In the genomic region with DNA sequence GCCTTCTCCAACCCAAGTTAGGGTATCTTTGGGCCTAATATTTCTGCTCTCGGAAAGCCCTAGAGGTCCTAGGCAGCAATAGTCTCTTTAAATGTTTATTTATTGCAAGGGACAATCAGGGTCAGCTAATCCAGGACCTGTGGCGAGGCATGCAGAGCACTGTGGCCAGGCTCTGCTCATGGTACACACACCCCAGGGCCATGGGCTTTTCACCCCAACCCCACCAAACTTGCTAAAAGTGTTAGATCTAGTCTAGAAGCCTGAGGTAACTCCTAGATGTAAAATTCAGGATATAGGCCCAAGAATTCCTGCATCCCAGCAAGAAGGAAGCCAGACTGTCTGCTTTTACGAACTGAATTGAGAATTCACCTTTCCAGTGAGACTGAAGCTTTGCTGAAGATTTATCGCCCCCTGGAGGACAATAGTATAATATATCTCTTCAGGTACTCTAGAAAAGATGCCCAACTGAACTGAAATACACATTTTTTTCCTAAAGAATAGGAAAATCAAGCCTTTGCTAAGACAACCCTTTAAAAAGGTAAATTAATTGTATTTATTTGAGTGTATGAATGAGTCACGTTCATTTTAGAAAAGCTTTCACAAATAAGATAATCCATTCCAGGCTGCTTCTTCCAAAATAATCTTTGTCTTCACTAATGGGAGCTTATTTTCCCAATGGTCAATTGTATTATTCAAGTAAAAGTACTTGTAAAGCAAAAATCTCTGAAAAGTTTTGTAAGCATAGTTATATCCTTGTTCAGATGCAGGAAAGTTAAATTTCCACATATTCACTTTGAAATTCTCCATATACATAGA, we compare ENCODE assay signal across 9 cellular contexts.
DNase-seq lines count a peak whose midpoint lies in the region; ATAC-seq, FAIRE-seq and TF ChIP-seq lines count a peak whose summit lies in the region.
"Had no signal": no experiment of that assay in that cellular context is flagged by ENCODE, and none has a peak within 500 bp of the region (broad histone marks: within the 10 kb centered on the region; RNA-seq: fewer than 3 reads in every experiment).

No MANE protein-coding gene starts in this region.

- peaks cover 52% of the 10 kb centered on the region for H3K4me1 Mint-ChIP-seq in brain

- no peak overlapping the region for H3K4me3 Mint-ChIP-seq in brain
- H3K4me3 Mint-ChIP-seq: stimulated activated naive CD8-positive, alpha-beta T cell treated with anti-CD3 and anti-CD28 coated beads, Interleukin-15, Interleukin-2, amounts not matched to agents 100 ng/mL and 50 ng/mL, for 24 hours had no signal

- peaks cover 3 to 18% (median 11%) of the 10 kb centered on the region in 5 experiments for H3K9me3 Mint-ChIP-seq in brain
- H3K9me3 Mint-ChIP-seq: stimulated activated naive CD8-positive, alpha-beta T cell treated with anti-CD3 and anti-CD28 coated beads, Interleukin-15, Interleukin-2, amounts not matched to agents 100 ng/mL and 50 ng/mL, for 24 hours had no signal

- H3K36me3 Mint-ChIP-seq in brain = peaks cover 77% of the 10 kb centered on the region

- FAIRE-seq in GM18507 (lab: Jason Lieb, UNC) = no peak

- H3K27ac Mint-ChIP-seq in brain = peak overlapping the region; percentile 78 to 88 (median 83)
- H3K27ac Mint-ChIP-seq: stimulated activated naive CD8-positive, alpha-beta T cell treated with anti-CD3 and anti-CD28 coated beads, Interleukin-15, Interleukin-2, amounts not matched to agents 100 ng/mL and 50 ng/mL, for 24 hours had no signal

- peak; percentile 84 to 88 for TF ChIP-seq CTCF in brain (conservative IDR thresholded peaks at IDR 0.05)

- ATAC-seq in HG02884 (IDR thresholded peaks at IDR 0.05; ENCODE audit: unreplicated experiment) = peak; percentile 89
- no peak for ATAC-seq in HG02840 (IDR thresholded peaks at IDR 0.05; ENCODE audit: low FRiP score, unreplicated experiment)

- H3K27me3 Mint-ChIP-seq in brain = no peaks in the 10 kb centered on the region
- H3K27me3 Mint-ChIP-seq: stimulated activated naive CD8-positive, alpha-beta T cell treated with anti-CD3 and anti-CD28 coated beads, Interleukin-15, Interleukin-2, amounts not matched to agents 100 ng/mL and 50 ng/mL, for 24 hours had no signal

- DNase-seq in AML-193 (lab: John Stamatoyannopoulos, UW) (peak; percentile 53 to 54), GM18507 (ENCODE audit: extremely low spot score, insufficient read length, low read depth) (peak; percentile 14), NCI-H2029 (lab: John Stamatoyannopoulos, UW) (peak; percentile 27), kidney tubule cell (ENCODE audit: low spot score) (peak; percentile 61), NK-92 (lab: John Stamatoyannopoulos, UW; ENCODE audit: unreplicated experiment) (no peak)
